Comparison of ENCODE assay signal across 8 cellular contexts in the genomic region with DNA sequence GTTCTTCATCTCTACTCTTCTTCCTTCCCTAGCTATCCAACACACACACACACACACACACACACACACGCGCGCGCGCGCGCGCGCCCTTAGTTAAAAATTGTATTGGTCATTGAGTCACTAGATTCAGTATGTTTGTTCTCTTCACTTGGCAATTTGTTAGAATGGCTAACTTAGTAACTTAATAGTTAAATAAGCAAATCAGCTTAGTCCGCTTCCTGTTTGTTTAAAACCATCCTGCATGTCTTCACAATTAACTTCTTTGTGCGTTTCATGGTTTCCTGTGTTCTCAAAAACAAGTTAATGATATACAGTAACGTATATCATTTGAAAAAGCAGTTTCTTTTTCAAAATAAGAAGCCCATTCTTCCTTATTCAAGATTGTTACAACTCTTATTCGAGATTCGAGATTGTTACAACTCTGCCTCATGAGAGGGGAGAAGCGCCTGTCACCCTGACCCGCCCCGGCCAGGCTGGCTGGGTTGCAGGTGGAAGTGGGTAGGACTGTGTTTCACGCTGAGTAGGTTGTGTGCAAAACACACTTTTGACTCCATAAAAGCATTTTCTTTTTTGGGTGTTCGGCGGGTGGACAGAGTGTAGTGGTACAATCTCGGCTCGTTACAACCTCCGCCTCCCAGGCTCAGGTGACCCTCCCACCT. TPM values are rescaled to one million over a fixed set of nuclear protein-coding genes. Genes with fewer than 3 reads are reported as not detected.
DNase-seq lines count a peak whose midpoint lies in the region; ATAC-seq and TF ChIP-seq lines count a peak whose summit lies in the region.

No MANE protein-coding gene starts in this region.

- no peaks in the 10 kb centered on the region for H3F3A ChIP-seq in MM.1S (ENCODE audit: insufficient read depth, low read length)

- peak overlapping the region; percentile 98 for H3K27ac Mint-ChIP-seq in activated T-cell treated with anti-CD3 and anti-CD28 coated beads, Interleukin-2, amount 50 U/mL, for 72 hours
- peak overlapping the region; percentile 94 to 98 for H3K27ac Mint-ChIP-seq in natural killer cell

- no peak for TF ChIP-seq CTCF in natural killer cell (IDR thresholded peaks at IDR 0.05)
- TF ChIP-seq CTCF in MM.1S (IDR thresholded peaks at IDR 0.05; ENCODE audit: low read length): no peak

- no peaks in the 10 kb centered on the region for H3K36me3 ChIP-seq in MM.1S (replicated peaks; ENCODE audit: insufficient read depth, low read length)

- no peak overlapping the region for H3K27ac ChIP-seq in MM.1S (ENCODE audit: low read length)

- H3K9me3 Mint-ChIP-seq in activated T-cell treated with anti-CD3 and anti-CD28 coated beads, Interleukin-2, amount 50 U/mL, for 72 hours: no peaks in the 10 kb centered on the region
- H3K9me3 Mint-ChIP-seq in natural killer cell: no peaks in the 10 kb centered on the region

- H3K4me1 Mint-ChIP-seq in activated T-cell treated with anti-CD3 and anti-CD28 coated beads, Interleukin-2, amount 50 U/mL, for 72 hours (ENCODE audit: low read depth): peaks cover 14% of the 10 kb centered on the region
- peaks cover 12 to 23% of the 10 kb centered on the region in 2 donors for H3K4me1 Mint-ChIP-seq in natural killer cell

- H3K4me3 ChIP-seq in MM.1S (ENCODE audit: low read length): no peak overlapping the region

- H3K9me3 ChIP-seq in MM.1S (replicated peaks; ENCODE audit: insufficient read depth, low read length): no peaks in the 10 kb centered on the region

- H3K79me2 ChIP-seq in MM.1S (ENCODE audit: low read length): no peaks in the 10 kb centered on the region

- H3K9me2 ChIP-seq in MM.1S (replicated peaks; ENCODE audit: insufficient read depth, low read length): no peaks in the 10 kb centered on the region

- H3K27me3 ChIP-seq in MM.1S (replicated peaks; ENCODE audit: insufficient read depth, low read length): no peaks in the 10 kb centered on the region

- H3K9ac ChIP-seq in MM.1S (ENCODE audit: low read length): no peak overlapping the region

- no peak overlapping the region for H3K4me2 ChIP-seq in MM.1S (ENCODE audit: low read depth, low read length)

- H3K27me3 Mint-ChIP-seq in activated T-cell treated with anti-CD3 and anti-CD28 coated beads, Interleukin-2, amount 50 U/mL, for 72 hours (ENCODE audit: low read depth): no peaks in the 10 kb centered on the region
- no peaks in the 10 kb centered on the region for H3K27me3 Mint-ChIP-seq in natural killer cell (ENCODE audit: low read depth in 2 of 2)

- peak in 1 of 2 donors; percentile 36 for DNase-seq in activated T-cell treated with anti-CD3 and anti-CD28 coated beads, Interleukin-2, amount 50 U/mL, for 72 hours
- DNase-seq in natural killer cell: peak; percentile 53
- no peak for DNase-seq in ecto neural progenitor cell (ENCODE audit: low spot score)
- DNase-seq in OCI-M2 (lab: John Stamatoyannopoulos, UW; ENCODE audit: unreplicated experiment): no peak
- no peak for DNase-seq in NCI-H2107 treated with DMSO at 0.1 percent for 48 hours (lab: John Stamatoyannopoulos, UW; ENCODE audit: unreplicated experiment)
- DNase-seq in MM.1S: no peak

- H2AFZ ChIP-seq in MM.1S (ENCODE audit: low read length): no peak overlapping the region

- ATAC-seq in GM18861 (IDR thresholded peaks at IDR 0.05; ENCODE audit: unreplicated experiment): peak; percentile 87
- peak; percentile 53 for ATAC-seq in HG03097 (IDR thresholded peaks at IDR 0.05; ENCODE audit: low FRiP score, unreplicated experiment)
- peak in 1 of 2 donors; percentile 58 for ATAC-seq in activated T-cell treated with anti-CD3 and anti-CD28 coated beads, Interleukin-2, amount 50 U/mL, for 72 hours (replicated peaks in 1 of 2)
- ATAC-seq in natural killer cell: peak; percentile 87 to 92 (median 88)

- intact Hi-C loops in natural killer cell (cut with micrococcal nuclease): loop anchor here (1.0 to 2.0 kb wide), 2 partner anchors 9 to 66 kb away; partner anchors contain the start of gene LMAN2L

- H3K4me3 Mint-ChIP-seq in activated T-cell treated with anti-CD3 and anti-CD28 coated beads, Interleukin-2, amount 50 U/mL, for 72 hours: peak overlapping the region; percentile 38 to 84
- H3K4me3 Mint-ChIP-seq in natural killer cell: peak overlapping the region; percentile 90

- no peaks in the 10 kb centered on the region for H3K36me3 Mint-ChIP-seq in activated T-cell treated with anti-CD3 and anti-CD28 coated beads, Interleukin-2, amount 50 U/mL, for 72 hours (ENCODE audit: insufficient read depth in 2 of 2)
- peaks cover 6% of the 10 kb centered on the region for H3K36me3 Mint-ChIP-seq in natural killer cell

- no peaks in the 10 kb centered on the region for H3K4me1 ChIP-seq in MM.1S (ENCODE audit: low read length)

- no peaks in the 10 kb centered on the region for H4K20me1 ChIP-seq in MM.1S (ENCODE audit: insufficient read depth, low read length)

RNA-seq across cellular contexts. Expression of gene CNNM3, which starts 9.5 kb away (rescaled TPM):
- 10 to 100 TPM; 20.7 to 27.9 TPM for total RNA-seq in activated T-cell treated with anti-CD3 and anti-CD28 coated beads, Interleukin-2, amount 50 U/mL, for 72 hours
- 10 to 100 TPM; 33.8 to 55.2 (median 45.6) TPM for total RNA-seq in natural killer cell

RNA-seq across cellular contexts. Expression of gene ANKRD23, which starts 37.2 kb away (rescaled TPM):
- 1 to 10 TPM; 4.4 to 5.7 TPM for total RNA-seq in activated T-cell treated with anti-CD3 and anti-CD28 coated beads, Interleukin-2, amount 50 U/mL, for 72 hours
- total RNA-seq in natural killer cell: 10 to 100 TPM in 2 of 3 donors, 1 to 10 TPM in 1; 8.3 to 11.2 (median 10.1) TPM

RNA-seq across cellular contexts. Expression of gene CNNM4, which starts 45.9 kb away (rescaled TPM):
- 1 to 10 TPM; 9.1 to 9.5 TPM for total RNA-seq in activated T-cell treated with anti-CD3 and anti-CD28 coated beads, Interleukin-2, amount 50 U/mL, for 72 hours
- 10 to 100 TPM in 2 of 3 donors, 1 to 10 TPM in 1; 9.9 to 12.1 (median 10.7) TPM for total RNA-seq in natural killer cell

RNA-seq across cellular contexts. Expression of gene ANKRD39, which starts 51.2 kb away (rescaled TPM):
- 10 to 100 TPM; 16.5 to 17.2 TPM for total RNA-seq in activated T-cell treated with anti-CD3 and anti-CD28 coated beads, Interleukin-2, amount 50 U/mL, for 72 hours
- total RNA-seq in natural killer cell: 10 to 100 TPM; 15.5 to 22.3 (median 21.6) TPM
